In the genomic region with DNA sequence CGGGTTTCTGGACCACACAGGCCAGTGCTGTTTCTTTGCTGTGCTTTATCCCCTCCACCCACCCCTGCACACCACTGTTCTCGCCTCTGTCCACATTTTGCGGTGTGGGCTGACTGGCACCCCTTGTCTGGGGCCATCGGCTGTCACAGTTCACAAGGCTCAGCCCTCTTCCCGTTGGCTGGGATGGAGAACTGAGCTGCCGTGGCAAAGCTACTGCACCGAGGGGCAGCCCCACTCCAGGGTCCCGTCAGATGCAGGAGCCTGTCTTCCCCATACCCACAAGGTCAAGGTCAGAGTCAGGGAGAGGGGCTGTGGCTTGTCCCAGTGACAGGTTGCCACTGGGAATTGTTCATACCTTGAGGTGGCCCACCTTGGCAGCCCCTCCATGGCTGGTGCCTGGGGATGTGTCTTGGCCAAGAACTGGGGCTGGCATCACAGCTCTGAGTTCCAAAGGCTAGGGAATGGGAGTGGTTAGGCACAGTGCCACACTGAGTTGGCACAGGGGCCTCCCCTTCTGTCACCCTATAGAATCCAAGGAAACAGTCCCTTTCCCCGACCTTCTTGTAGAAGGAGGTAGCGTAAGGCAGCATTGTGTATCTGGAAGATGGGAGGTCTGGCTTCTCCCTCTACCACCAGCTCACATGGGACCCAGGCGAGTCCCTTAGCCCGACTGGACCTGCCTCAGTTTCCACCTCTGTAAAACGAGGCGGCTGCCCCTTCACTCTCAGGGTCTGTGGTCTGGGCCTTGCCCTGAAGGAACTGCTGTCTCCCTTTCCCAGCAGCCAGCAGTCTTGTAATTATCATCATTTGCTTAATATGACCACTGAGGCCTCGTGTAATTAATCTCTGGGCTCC, we compare ENCODE assay signal across 8 cellular contexts. TPM values are rescaled to one million over a fixed set of nuclear protein-coding genes. Genes with fewer than 3 reads are reported as not detected.
DNase-seq lines count a peak whose midpoint lies in the region; ATAC-seq, FAIRE-seq and TF ChIP-seq lines count a peak whose summit lies in the region.

No MANE protein-coding gene starts in this region.

- POLR2A ChIA-PET in Panc1 (lab: Charles Lee): interaction anchor here (0.6 to 0.7 kb wide), 3 partner anchors 36 to 92 kb away, joined by 3 to 15 read pairs (median 3); no protein-coding TSS in a partner anchor

- TF ChIP-seq CTCF in Panc1 (IDR thresholded peaks at IDR 0.05): no peak
- no peak for TF ChIP-seq CTCF in pancreas (IDR thresholded peaks at IDR 0.05)

- FAIRE-seq in pancreas (lab: Jason Lieb, UNC): no peak

- DNase-seq in Panc1 (ENCODE audit: low read depth, low spot score) (no peak), pancreas (peak in 3 of 6 donors; percentile 25 to 64 (median 46)), activated gamma-delta T cell (lab: John Stamatoyannopoulos, UW) (no peak), glomerular visceral epithelial cell (ENCODE audit: extremely low spot score) (no peak)

- H3K9ac ChIP-seq in ES-I3 (ENCODE audit: low read depth, low read length): peak overlapping the region; percentile 17

- H3K36me3 ChIP-seq in ES-I3 (ENCODE audit: insufficient read depth, low read length) (no peaks in the 10 kb centered on the region), Panc1 (ENCODE audit: control insufficient read depth, insufficient read depth, low read length) (no peaks in the 10 kb centered on the region; the same call in 1 of the 2 replicates), esophagus (ENCODE audit: control insufficient read depth in 2 of 2, insufficient read depth in 2 of 2, low read length in 1 of 2) (peaks cover 0 to 37% of the 10 kb centered on the region in 2 donors), pancreas (no peaks in the 10 kb centered on the region)

- H3K27me3 ChIP-seq in Panc1 (ENCODE audit: control insufficient read depth, insufficient read depth, low read length): no peaks in the 10 kb centered on the region
- no peaks in the 10 kb centered on the region for H3K27me3 ChIP-seq in esophagus (ENCODE audit: control insufficient read depth in 1 of 2, insufficient read depth in 2 of 2, low read length in 2 of 2)
- H3K27me3 ChIP-seq in pancreas: no peaks in the 10 kb centered on the region

- in situ Hi-C loops in Panc1 (cut with HindIII; ENCODE audit: low pct_unique_long_range_greater_than_20kb, low sequenced_read_pairs): no loop called here

- no TSS peak for BruUV-seq in Panc1 (replicated peaks; lab: Mats Ljungman, UMichigan)

- H3K4me3 ChIP-seq in Panc1 (ENCODE audit: low read depth in 2 of 2, low read length in 2 of 2) (peak overlapping the region in 1 of 2 experiments; percentile 15; a peak in 1 of 4 replicates), esophagus (ENCODE audit: low read depth in 1 of 2, low read length in 2 of 2) (peak overlapping the region; percentile 17 to 20), pancreas (peak overlapping the region in 3 of 4 donors; percentile 3 to 32 (median 17))

- WGBS in esophagus, 2 donors: 26% methylated on average over 15 of the region's 15 CpGs
- WGBS in pancreas, 2 donors: 53% methylated on average over 15 of the region's 15 CpGs

- intact Hi-C loops in Panc1 (cut with micrococcal nuclease; ENCODE audit: unreplicated experiment): loop anchor here (10.0 kb wide), 1 partner anchor 115 kb away; no protein-coding TSS in a partner anchor
- intact Hi-C loops in pancreas (cut with DNase I): loop anchor here in 2 of 3 donors (5.0 kb wide), 2 partner anchors 43 to 108 kb away; no protein-coding TSS in a partner anchor

- CTCF ChIA-PET in Panc1 (lab: Charles Lee): interaction anchor here (0.7 kb wide), 1 partner anchor 50 kb away, joined by 7 read pairs; no protein-coding TSS in a partner anchor

- H3K27ac ChIP-seq in Panc1 (ENCODE audit: low read length): peak overlapping the region; percentile 69
- peak overlapping the region; percentile 88 to 91 for H3K27ac ChIP-seq in esophagus (ENCODE audit: low read depth in 2 of 2, low read length in 1 of 2)
- H3K27ac ChIP-seq in pancreas: peak overlapping the region; percentile 45 to 78 (median 76)

- ATAC-seq in Panc1: no peak
- no peak for ATAC-seq in pancreas
- ATAC-seq in GM19395 (IDR thresholded peaks at IDR 0.05; ENCODE audit: unreplicated experiment): no peak
- ATAC-seq in HG03095 (IDR thresholded peaks at IDR 0.05; ENCODE audit: unreplicated experiment): no peak

- H3K4me1 ChIP-seq in ES-I3 (ENCODE audit: insufficient read depth, low read length): peaks cover 17% of the 10 kb centered on the region
- peaks cover 48% of the 10 kb centered on the region for H3K4me1 ChIP-seq in Panc1 (ENCODE audit: control insufficient read depth, insufficient read depth, low read length)
- peaks cover 31 to 59% of the 10 kb centered on the region in 2 donors for H3K4me1 ChIP-seq in esophagus (ENCODE audit: control insufficient read depth in 2 of 2, insufficient read depth in 2 of 2, low read length in 1 of 2)
- H3K4me1 ChIP-seq in pancreas: peaks cover 21 to 38% (median 30%) of the 10 kb centered on the region in 3 donors

- H3K9me3 ChIP-seq in ES-I3 (ENCODE audit: control insufficient read depth, insufficient read depth, low read length) (no peaks in the 10 kb centered on the region), Panc1 (ENCODE audit: control insufficient read depth, insufficient read depth, low read depth, low read length) (no peaks in the 10 kb centered on the region), esophagus (ENCODE audit: control insufficient read depth in 2 of 2, insufficient read depth in 1 of 2, low read depth in 1 of 2, low read length in 1 of 2) (no peaks in the 10 kb centered on the region), pancreas (no peaks in the 10 kb centered on the region)

RNA-seq across cellular contexts. Expression of a gene that starts 3.4 kb away (rescaled TPM):
- total RNA-seq in Panc1 (2021; ENCODE audit: unreplicated experiment) (103 TPM), pancreas (10 to 100 TPM; 19.1 to 31.9 (median 21.5) TPM)
- polyA plus RNA-seq in Panc1 (2012; ENCODE audit: insufficient read length): 192 TPM
- polyA plus RNA-seq in esophagus (10 to 100 TPM; 62.4 to 74.2 TPM), pancreas (10 to 100 TPM; 52.8 to 60.6 TPM)

RNA-seq across cellular contexts. Expression of a gene that starts 19.5 kb away (rescaled TPM):
- 76.5 TPM for total RNA-seq in Panc1 (2021; ENCODE audit: unreplicated experiment)
- 55.6 TPM for polyA plus RNA-seq in Panc1 (2012; ENCODE audit: insufficient read length)
- polyA plus RNA-seq in esophagus: 10 to 100 TPM; 36.8 to 87.3 TPM
- total RNA-seq in pancreas: 10 to 100 TPM in 5 of 6 donors, 1 to 10 TPM in 1; 9.8 to 31.3 (median 12.3) TPM
- 10 to 100 TPM; 60.0 to 60.7 TPM for polyA plus RNA-seq in pancreas

RNA-seq across cellular contexts. Expression of a gene that starts 33.7 kb away (rescaled TPM):
- 79.8 TPM for total RNA-seq in Panc1 (2021; ENCODE audit: unreplicated experiment)
- polyA plus RNA-seq in Panc1 (2012; ENCODE audit: insufficient read length): 82.6 TPM
- 10 to 100 TPM; 38.6 to 55.6 TPM for polyA plus RNA-seq in esophagus
- total RNA-seq in pancreas: 10 to 100 TPM; 15.2 to 29.1 (median 21.2) TPM
- 10 to 100 TPM; 29.0 to 29.2 TPM for polyA plus RNA-seq in pancreas
